Comparison of ENCODE assay signal across 25 cellular contexts in genomic region chr22:47055461-47055860, GRCh38.
A peak's percentile ranks its signal among the peaks of the same experiment; 100 is the strongest.
DNase-seq lines count a peak whose midpoint lies in the region; ATAC-seq, FAIRE-seq and TF ChIP-seq lines count a peak whose summit lies in the region.
"Had no signal": no experiment of that assay in that cellular context is flagged by ENCODE, and none has a peak within 500 bp of the region (broad histone marks: within the 10 kb centered on the region; RNA-seq: fewer than 3 reads in every experiment).

No MANE protein-coding gene starts in this region.

- H3K9me2 ChIP-seq in GM23338 (ENCODE audit: insufficient read depth) = no peaks in the 10 kb centered on the region

- H3K27ac ChIP-seq in kidney (ENCODE audit: low read depth in 2 of 2, low read length in 2 of 2) (no peak overlapping the region), spleen (no peak overlapping the region), HepG2 (ENCODE audit: extremely low read length, insufficient read depth, low read length) (no peak overlapping the region), GM23338 (ENCODE audit: low read depth) (no peak overlapping the region)
- H3K27ac ChIP-seq: 22Rv1, BLaER1, KMS-11 had no signal

- intact Hi-C loops in activated CD8-positive, alpha-beta T cell treated with anti-CD3 and anti-CD28 coated beads for 36 hours (cut with micrococcal nuclease) = no loop called here
- intact Hi-C loops in kidney (cut with DNase I) = no loop called here
- intact Hi-C loops in spleen (cut with DNase I; ENCODE audit: low total_unique reads) = no loop called here
- intact Hi-C loops in HepG2 (cut with micrococcal nuclease; ENCODE audit: unreplicated experiment) = no loop called here

- H3K36me3 Mint-ChIP-seq in activated CD8-positive, alpha-beta T cell treated with anti-CD3 and anti-CD28 coated beads, Interleukin-2, amount 10 ng/mL, durations not matched to agents 7 days and 5 days (ENCODE audit: low read depth) = peaks cover 2% of the 10 kb centered on the region
- peaks cover 5% of the 10 kb centered on the region for H3K36me3 Mint-ChIP-seq in activated CD8-positive, alpha-beta T cell treated with anti-CD3 and anti-CD28 coated beads for 36 hours (ENCODE audit: low read depth)
- H3K36me3 Mint-ChIP-seq in WTC11 (no peaks in the 10 kb centered on the region), GM23338 (ENCODE audit: low read depth) (no peaks in the 10 kb centered on the region; the same call in 1 of the 3 replicates)

- no peak overlapping the region for H3K4me2 ChIP-seq in HepG2 (ENCODE audit: low read depth, low read length)
- H3K4me2 ChIP-seq in GM23338 = no peak overlapping the region
- H3K4me2 ChIP-seq: BLaER1, KMS-11 had no signal

- H3K4me1 ChIP-seq in kidney (ENCODE audit: control insufficient read depth in 1 of 2, insufficient read depth in 1 of 2, low read depth in 1 of 2, low read length in 2 of 2) (no peaks in the 10 kb centered on the region), spleen (peaks cover 0 to 25% (median 0%) of the 10 kb centered on the region in 6 donors), HepG2 (ENCODE audit: insufficient read depth, low read length) (peaks cover under 1% of the 10 kb centered on the region; the same call in 1 of the 2 replicates), GM23338 (ENCODE audit: insufficient read depth) (no peaks in the 10 kb centered on the region)

- in situ Hi-C loops in HepG2 (cut with HindIII; ENCODE audit: extremely low pct_ligation_motif_present, low pct_unique_long_range_greater_than_20kb) = no loop called here

- H3K36me3 ChIP-seq in kidney (ENCODE audit: control insufficient read depth in 1 of 2, insufficient read depth in 2 of 2, low read length in 2 of 2) (peaks cover 3 to 6% of the 10 kb centered on the region in 2 donors), spleen (peaks cover 0 to 90% (median 9%) of the 10 kb centered on the region in 6 donors), HepG2 (replicated peaks in 1 of 2; ENCODE audit: control insufficient read depth in 1 of 2, insufficient read depth in 2 of 2, low read length in 2 of 2) (peaks cover 6 to 12% of the 10 kb centered on the region in 2 experiments; a peak in 3 of 5 replicates), GM23338 (ENCODE audit: insufficient read depth) (no peaks in the 10 kb centered on the region)

- H3K4me1 Mint-ChIP-seq in activated CD8-positive, alpha-beta T cell treated with anti-CD3 and anti-CD28 coated beads, Interleukin-2, amount 10 ng/mL, durations not matched to agents 7 days and 5 days (ENCODE audit: low read depth) = peaks cover 21% of the 10 kb centered on the region
- H3K4me1 Mint-ChIP-seq in activated CD8-positive, alpha-beta T cell treated with anti-CD3 and anti-CD28 coated beads for 36 hours (ENCODE audit: low read depth) = peaks cover 10% of the 10 kb centered on the region
- peaks cover 5% of the 10 kb centered on the region for H3K4me1 Mint-ChIP-seq in WTC11
- peaks cover 16% of the 10 kb centered on the region for H3K4me1 Mint-ChIP-seq in GM23338

- H3K9me3 ChIP-seq in kidney (ENCODE audit: control insufficient read depth in 1 of 2, low read length in 2 of 2) = no peaks in the 10 kb centered on the region
- H3K9me3 ChIP-seq in spleen = no peaks in the 10 kb centered on the region
- H3K9me3 ChIP-seq in HepG2 (ENCODE audit: low read length) = no peaks in the 10 kb centered on the region
- H3K9me3 ChIP-seq: BLaER1 had no signal

- TF ChIP-seq POLR2A in spleen (IDR thresholded peaks at IDR 0.05) (no peak), HepG2 (IDR thresholded peaks at IDR 0.05; ENCODE audit: insufficient read depth in 1 of 2, low read depth in 2 of 2, low read length in 2 of 2) (no peak)

- no peaks in the 10 kb centered on the region for H3F3A ChIP-seq in GM23338 (replicated peaks; ENCODE audit: low read depth)

- no peak overlapping the region for H3K4me3 Mint-ChIP-seq in activated CD8-positive, alpha-beta T cell treated with anti-CD3 and anti-CD28 coated beads, Interleukin-2, amount 10 ng/mL, durations not matched to agents 7 days and 5 days
- H3K4me3 Mint-ChIP-seq in activated CD8-positive, alpha-beta T cell treated with anti-CD3 and anti-CD28 coated beads for 36 hours = no peak overlapping the region
- H3K4me3 Mint-ChIP-seq in WTC11 = no peak overlapping the region
- H3K4me3 Mint-ChIP-seq in GM23338 = no peak overlapping the region
- H3K4me3 Mint-ChIP-seq: CD4-positive, alpha-beta memory T cell; HFFc6 had no signal

- TF ChIP-seq RAD21 in HepG2 (CRISPR knock-in tag; IDR thresholded peaks at IDR 0.05) = no peak

- BruUV-seq in HepG2 (replicated peaks; lab: Mats Ljungman, UMichigan) = no TSS peak

- no peak overlapping the region for H3K9ac ChIP-seq in kidney (ENCODE audit: low read length in 2 of 2)
- no peak overlapping the region for H3K9ac ChIP-seq in HepG2 (ENCODE audit: insufficient read depth, low read depth, low read length)
- H3K9ac ChIP-seq: BLaER1, KMS-11 had no signal

- POLR2A ChIA-PET in activated CD8-positive, alpha-beta T cell treated with anti-CD3 and anti-CD28 coated beads, Interleukin-2, amount 10 ng/mL, durations not matched to agents 7 days and 5 days (lab: Charles Lee) = no interaction called here
- POLR2A ChIA-PET in activated CD8-positive, alpha-beta T cell treated with anti-CD3 and anti-CD28 coated beads for 36 hours (lab: Charles Lee) = no interaction called here
- POLR2A ChIA-PET in WTC11 (lab: Charles Lee) = no interaction called here
- POLR2A ChIA-PET in HepG2 (lab: Yijun Ruan, JAX) = no interaction called here

- 94 to 97% (median 96%) methylated on average over 4 of the region's 4 CpGs for WGBS in spleen, 5 donors
- WGBS in HepG2 (ENCODE audit: low lambda C conversion rate) = 98% methylated on average over 4 of the region's 4 CpGs

- no peak for TF ChIP-seq CTCF in activated CD8-positive, alpha-beta T cell treated with anti-CD3 and anti-CD28 coated beads for 36 hours (IDR thresholded peaks at IDR 0.05)
- TF ChIP-seq CTCF in WTC11 (IDR thresholded peaks at IDR 0.05) (no peak), kidney (IDR thresholded peaks at IDR 0.05; ENCODE audit: borderline replicate concordance, extremely low read depth, insufficient read depth) (no peak), spleen (IDR thresholded peaks at IDR 0.05 in 8 of 11, conservative IDR thresholded peaks at IDR 0.05 in 3 of 11) (no peak), HepG2 (CRISPR knock-in tag; IDR thresholded peaks at IDR 0.05) (no peak), GM23338 (conservative IDR thresholded peaks at IDR 0.05; ENCODE audit: low read depth in 2 of 2) (no peak)

- ATAC-seq in activated CD8-positive, alpha-beta T cell treated with anti-CD3 and anti-CD28 coated beads, Interleukin-2, amount 10 ng/mL, durations not matched to agents 7 days and 5 days = no peak
- ATAC-seq in activated CD8-positive, alpha-beta T cell treated with anti-CD3 and anti-CD28 coated beads for 36 hours = no peak
- ATAC-seq in WTC11 = no peak
- ATAC-seq in HepG2 = no peak
- ATAC-seq in GM23338 = no peak
- ATAC-seq: Right ventricle myocardium inferior had no signal

- CTCF ChIA-PET in activated CD8-positive, alpha-beta T cell treated with anti-CD3 and anti-CD28 coated beads, Interleukin-2, amount 10 ng/mL, durations not matched to agents 7 days and 5 days (lab: Charles Lee) = no interaction called here
- CTCF ChIA-PET in activated CD8-positive, alpha-beta T cell treated with anti-CD3 and anti-CD28 coated beads for 36 hours (lab: Charles Lee) = no interaction called here
- CTCF ChIA-PET in WTC11 (lab: Charles Lee) = no interaction called here
- CTCF ChIA-PET in HepG2 (lab: Yijun Ruan, JAX; ENCODE audit: low intra/inter-chr PET ratio, low total read pairs) = no interaction called here

- no peak for TF ChIP-seq EP300 in HepG2 (IDR thresholded peaks at IDR 0.05; ENCODE audit: low read depth in 2 of 2, low read length in 2 of 2)
- TF ChIP-seq EP300 in HepG2 (CRISPR knock-in tag; IDR thresholded peaks at IDR 0.05; ENCODE audit: borderline replicate concordance) = no peak

- no peaks in the 10 kb centered on the region for H3K27me3 ChIP-seq in spleen (replicated peaks in 1 of 7)
- H3K27me3 ChIP-seq in HepG2 (ENCODE audit: control insufficient read depth in 1 of 2, insufficient read depth in 2 of 2, low read length in 2 of 2) = no peaks in the 10 kb centered on the region
- H3K27me3 ChIP-seq in GM23338 (ENCODE audit: insufficient read depth) = no peaks in the 10 kb centered on the region
- H3K27me3 ChIP-seq: BLaER1 had no signal

- peak overlapping the region; percentile 23 for H3K27ac Mint-ChIP-seq in activated CD8-positive, alpha-beta T cell treated with anti-CD3 and anti-CD28 coated beads, Interleukin-2, amount 10 ng/mL, durations not matched to agents 7 days and 5 days
- H3K27ac Mint-ChIP-seq in activated CD8-positive, alpha-beta T cell treated with anti-CD3 and anti-CD28 coated beads for 36 hours = no peak overlapping the region
- H3K27ac Mint-ChIP-seq in WTC11 (peak overlapping the region; percentile 68; the same call in 1 of the 2 replicates), GM23338 (no peak overlapping the region; the same call in 1 of the 2 replicates)
- H3K27ac Mint-ChIP-seq: HFFc6 had no signal

- H3K9me3 Mint-ChIP-seq in activated CD8-positive, alpha-beta T cell treated with anti-CD3 and anti-CD28 coated beads, Interleukin-2, amount 10 ng/mL, durations not matched to agents 7 days and 5 days (ENCODE audit: insufficient read depth) = no peaks in the 10 kb centered on the region
- H3K9me3 Mint-ChIP-seq in activated CD8-positive, alpha-beta T cell treated with anti-CD3 and anti-CD28 coated beads for 36 hours = no peaks in the 10 kb centered on the region
- H3K9me3 Mint-ChIP-seq in WTC11 = no peaks in the 10 kb centered on the region
- no peaks in the 10 kb centered on the region for H3K9me3 Mint-ChIP-seq in GM23338
- H3K9me3 Mint-ChIP-seq: HFFc6 had no signal

- H3K27me3 Mint-ChIP-seq in activated CD8-positive, alpha-beta T cell treated with anti-CD3 and anti-CD28 coated beads, Interleukin-2, amount 10 ng/mL, durations not matched to agents 7 days and 5 days (ENCODE audit: low read depth) = no peaks in the 10 kb centered on the region
- H3K27me3 Mint-ChIP-seq in activated CD8-positive, alpha-beta T cell treated with anti-CD3 and anti-CD28 coated beads for 36 hours = no peaks in the 10 kb centered on the region
- H3K27me3 Mint-ChIP-seq in WTC11 (ENCODE audit: low read depth) (no peaks in the 10 kb centered on the region), GM23338 (ENCODE audit: insufficient read depth, low read depth, poor library complexity) (peaks cover 7% of the 10 kb centered on the region)
- H3K27me3 Mint-ChIP-seq: CD4-positive, alpha-beta memory T cell had no signal

- no peak overlapping the region for H3K4me3 ChIP-seq in kidney (ENCODE audit: low read length in 2 of 2)
- no peak overlapping the region for H3K4me3 ChIP-seq in spleen
- no peak overlapping the region for H3K4me3 ChIP-seq in HepG2 (replicated peaks in 1 of 3; ENCODE audit: insufficient read depth in 1 of 3, low read depth in 2 of 3, low read length in 3 of 3)
- no peak overlapping the region for H3K4me3 ChIP-seq in GM23338
- H3K4me3 ChIP-seq: BLaER1 had no signal

- FAIRE-seq in kidney (lab: Jason Lieb, UNC) = no peak
- FAIRE-seq in HepG2 (lab: Jason Lieb, UNC) = no peak
- FAIRE-seq: GM12891, RCC 7860 had no signal

- H4K20me1 ChIP-seq in HepG2 (ENCODE audit: insufficient read depth, low read length) (no peaks in the 10 kb centered on the region), GM23338 (replicated peaks; ENCODE audit: insufficient read depth) (no peaks in the 10 kb centered on the region)

- H2AFZ ChIP-seq in HepG2 (ENCODE audit: low read length) (no peak overlapping the region), GM23338 (no peak overlapping the region)

- DNase-seq in activated CD8-positive, alpha-beta T cell treated with anti-CD3 and anti-CD28 coated beads, Interleukin-2, amount 10 ng/mL, durations not matched to agents 7 days and 5 days = no peak
- no peak for DNase-seq in activated CD8-positive, alpha-beta T cell treated with anti-CD3 and anti-CD28 coated beads for 36 hours
- no peak for DNase-seq in WTC11 (ENCODE audit: low spot score)
- DNase-seq in kidney = peak; percentile 43
- DNase-seq in spleen = peak; percentile 19
- no peak for DNase-seq in HepG2 (ENCODE audit: low spot score)
- no peak for DNase-seq in GM23338 (ENCODE audit: low spot score)
- DNase-seq in RKO (ENCODE audit: low spot score) = no peak
- DNase-seq: ACHN; CD4-positive, alpha-beta memory T cell; DND-41; H7; HFFc6; MV-4-11; NCI-H1105 treated with DMSO at 0.1 percent for 48 hours; NCI-H2029 treated with DMSO at 0.1 percent for 48 hours; NCI-H345; NCI-H524; OCI-M1 had no signal

- no peaks in the 10 kb centered on the region for H3K79me2 ChIP-seq in HepG2 (ENCODE audit: insufficient read depth, low read length)
- H3K79me2 ChIP-seq in GM23338 (replicated peaks; ENCODE audit: insufficient read depth) = no peaks in the 10 kb centered on the region

Comparison
In these comparisons a context has a peak if more than half of its experiments do, and no peak if none do; other contexts are left out.
1. H3K27ac Mint-ChIP-seq: peak in activated CD8-positive, alpha-beta T cell treated with anti-CD3 and anti-CD28 coated beads, Interleukin-2, amount 10 ng/mL, durations not matched to agents 7 days and 5 days (single experiment) and WTC11 (single experiment); none in activated CD8-positive, alpha-beta T cell treated with anti-CD3 and anti-CD28 coated beads for 36 hours (single experiment) and GM23338 (single experiment).
2. DNase-seq: peak in kidney (single experiment) and spleen (single experiment); none in activated CD8-positive, alpha-beta T cell treated with anti-CD3 and anti-CD28 coated beads, Interleukin-2, amount 10 ng/mL, durations not matched to agents 7 days and 5 days (single experiment), activated CD8-positive, alpha-beta T cell treated with anti-CD3 and anti-CD28 coated beads for 36 hours (single experiment), WTC11 (single experiment), HepG2 (single experiment), GM23338 (single experiment) and RKO (single experiment).